16 cellular contexts compared by ENCODE assay signal in the genomic region with DNA sequence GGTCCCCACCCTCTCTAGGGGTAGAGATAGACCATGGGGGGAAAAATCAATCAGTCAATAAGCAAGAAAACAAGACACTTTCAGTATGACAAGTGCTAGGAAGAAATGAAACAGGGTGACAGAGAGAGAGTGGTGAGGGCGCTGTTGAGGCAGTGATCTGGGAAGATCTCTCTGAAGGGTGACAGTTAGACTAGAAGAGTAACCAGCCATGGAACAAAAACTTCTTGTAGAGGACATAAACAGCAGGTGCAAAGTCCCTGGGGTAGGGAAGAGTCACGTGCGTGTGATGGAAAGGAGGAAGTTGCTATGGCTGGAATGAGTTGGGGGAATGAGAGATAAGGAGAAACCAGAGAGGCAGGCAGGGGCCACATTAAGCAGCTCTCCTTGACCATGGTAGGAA. TPM values are rescaled to one million over a fixed set of nuclear protein-coding genes. Genes with fewer than 3 reads are reported as not detected.
DNase-seq lines count a peak whose midpoint lies in the region; ATAC-seq and TF ChIP-seq lines count a peak whose summit lies in the region.
"Had no signal": no experiment of that assay in that cellular context is flagged by ENCODE, and none has a peak within 500 bp of the region (broad histone marks: within the 10 kb centered on the region; RNA-seq: fewer than 3 reads in every experiment).

No MANE protein-coding gene starts in this region.

- H3K4me3 Mint-ChIP-seq in naive B cell: peak overlapping the region in 7 of 8 donors; percentile 1 to 82 (median 48)
- H3K4me3 Mint-ChIP-seq: mesothelial cell of epicardium had no signal

- peak; percentile 31 for TF ChIP-seq CTCF in GM13977 (IDR thresholded peaks at IDR 0.05; ENCODE audit: extremely low read depth, insufficient read depth, missing control alignments)
- TF ChIP-seq CTCF in OCI-LY3 (IDR thresholded peaks at IDR 0.05; ENCODE audit: low read depth, low read length): peak; percentile 48
- no peak for TF ChIP-seq CTCF in foreskin fibroblast (IDR thresholded peaks at IDR 0.05; ENCODE audit: low read depth, low read length)

- no peak overlapping the region for H3K9ac ChIP-seq in BLaER1 treated with 17β-estradiol and CSF1 and Interleukin-3, amounts not matched to agents 10 nM and 100 nM
- H3K9ac ChIP-seq in OCI-LY3 (ENCODE audit: low read length): no peak overlapping the region

- no peaks in the 10 kb centered on the region for H4K20me1 ChIP-seq in BLaER1 treated with 17β-estradiol and CSF1 and Interleukin-3, amounts not matched to agents 10 nM and 100 nM
- no peaks in the 10 kb centered on the region for H4K20me1 ChIP-seq in OCI-LY3 (ENCODE audit: insufficient read depth, low read length)

- H3K4me1 ChIP-seq in BLaER1 treated with 17β-estradiol and CSF1 and Interleukin-3, amounts not matched to agents 10 nM and 100 nM: peaks cover 0 to 59% (median 48%) of the 10 kb centered on the region in 10 experiments; a peak in 17 of 20 replicates
- H3K4me1 ChIP-seq in OCI-LY3 (ENCODE audit: low read length): peaks cover 71% of the 10 kb centered on the region

- no peaks in the 10 kb centered on the region for H3K79me2 ChIP-seq in OCI-LY3 (ENCODE audit: low read length)

- peaks cover 0 to 6% (median 0%) of the 10 kb centered on the region in 7 donors for H3K9me3 Mint-ChIP-seq in naive B cell
- H3K9me3 Mint-ChIP-seq: mesothelial cell of epicardium had no signal

- no peak overlapping the region for H3K4me3 ChIP-seq in BLaER1 treated with 17β-estradiol and CSF1 and Interleukin-3, amounts not matched to agents 10 nM and 100 nM
- H3K4me3 ChIP-seq in OCI-LY3 (ENCODE audit: low read length): no peak overlapping the region
- H3K4me3 ChIP-seq in foreskin fibroblast (ENCODE audit: low read depth in 1 of 2, low read length in 2 of 2): no peak overlapping the region
- H3K4me3 ChIP-seq: MG63 had no signal

- no peak for ATAC-seq in naive B cell (ENCODE audit: low read depth in 2 of 2)

- in situ Hi-C loops in GM13977 (cut with MboI; ENCODE audit: low pct_unique_long_range_greater_than_20kb, low sequenced_read_pairs, unreplicated experiment): no loop called here

- peaks cover 33 to 53% (median 49%) of the 10 kb centered on the region in 3 donors for H3K4me1 Mint-ChIP-seq in naive B cell

- DNase-seq in GM13977 (ENCODE audit: low spot score) (peak; percentile 61), naive B cell (no peak), foreskin fibroblast (no peak), Ammon's horn (ENCODE audit: low spot score) (no peak)
- no peak for DNase-seq in activated CD4-positive, alpha-beta T cell treated with anti-CD3 and anti-CD28 coated beads for 48 hours
- DNase-seq in activated CD4-positive, alpha-beta T cell treated with anti-CD3 and anti-CD28 coated beads, Interleukin-2, amount 50 U/mL, for 48 hours: no peak
- DNase-seq: brain microvascular endothelial cell, cortex of kidney, DND-41, MG63, NCI-H187 treated with DMSO at 0.1 percent for 48 hours, SHP77, T-helper 1 cell had no signal

- H3K36me3 ChIP-seq in BLaER1 treated with 17β-estradiol and CSF1 and Interleukin-3, amounts not matched to agents 10 nM and 100 nM: no peaks in the 10 kb centered on the region
- no peaks in the 10 kb centered on the region for H3K36me3 ChIP-seq in OCI-LY3 (replicated peaks; ENCODE audit: low read depth, low read length)
- H3K36me3 ChIP-seq: brain microvascular endothelial cell, MG63 had no signal

- no peak overlapping the region; a peak in 1 of 22 replicates for H3K27ac ChIP-seq in BLaER1 treated with 17β-estradiol and CSF1 and Interleukin-3, amounts not matched to agents 10 nM and 100 nM
- peak overlapping the region; percentile 29 for H3K27ac ChIP-seq in OCI-LY3 (ENCODE audit: low read length)
- H3K27ac ChIP-seq: brain microvascular endothelial cell had no signal

- H3K27me3 Mint-ChIP-seq in naive B cell: peaks cover 0 to 3% (median 0%) of the 10 kb centered on the region in 3 donors

- no peak overlapping the region for H2AFZ ChIP-seq in OCI-LY3 (ENCODE audit: low read depth, low read length)

- H3K9me3 ChIP-seq in BLaER1 treated with 17β-estradiol and CSF1 and Interleukin-3, amounts not matched to agents 10 nM and 100 nM (replicated peaks in 1 of 11): no peaks in the 10 kb centered on the region
- no peaks in the 10 kb centered on the region for H3K9me3 ChIP-seq in OCI-LY3 (ENCODE audit: insufficient read depth, low read length)
- H3K9me3 ChIP-seq: MG63 had no signal

- H3K36me3 Mint-ChIP-seq in naive B cell: peaks cover 0 to 5% of the 10 kb centered on the region in 2 donors
- H3K36me3 Mint-ChIP-seq: mesothelial cell of epicardium had no signal

- no peaks in the 10 kb centered on the region for H3K27me3 ChIP-seq in BLaER1 treated with 17β-estradiol and CSF1 and Interleukin-3, amounts not matched to agents 10 nM and 100 nM
- H3K27me3 ChIP-seq in OCI-LY3 (ENCODE audit: low read depth, low read length): no peaks in the 10 kb centered on the region
- H3K27me3 ChIP-seq: brain microvascular endothelial cell, MG63 had no signal

- H3K4me2 ChIP-seq in BLaER1 treated with 17β-estradiol and CSF1 and Interleukin-3, amounts not matched to agents 10 nM and 100 nM: peak overlapping the region in 7 of 11 experiments; percentile 49 to 77 (median 67); a peak in 11 of 22 replicates
- H3K4me2 ChIP-seq in OCI-LY3 (ENCODE audit: low read length): peak overlapping the region; percentile 39

- H3K27ac Mint-ChIP-seq in naive B cell: peak overlapping the region in 3 of 6 donors; percentile 4 to 64 (median 24)
- H3K27ac Mint-ChIP-seq: mesothelial cell of epicardium had no signal

RNA-seq across cellular contexts. Expression of a gene that starts 16.8 kb away (rescaled TPM):
- polyA plus RNA-seq in naive B cell (ENCODE audit: low read depth in 6 of 6): under 1 TPM in 2 of 6 donors, not detected in 4; 0.26 to 0.74 TPM
